1 cellular context compared by ENCODE assay signal in genomic region chr7:101916041-101916800, GRCh38.
TF ChIP-seq lines count a peak whose summit lies in the region.

No MANE protein-coding gene starts in this region.

TF ChIP-seq in GM23338, 12 proteins besides CTCF, POLR2A, EP300 and RAD21 (continued from another document):
- TF ChIP-seq ETS1 (IDR thresholded peaks at IDR 0.05): no peak
- TF ChIP-seq CREB1 (CRISPR knock-in tag; IDR thresholded peaks at IDR 0.05; ENCODE audit: low read depth): no peak
- no peak for TF ChIP-seq EZH2phosphoT487 (IDR thresholded peaks at IDR 0.05; ENCODE audit: unreplicated experiment)
- no peak for TF ChIP-seq REST (IDR thresholded peaks at IDR 0.05; ENCODE audit: unreplicated experiment)
- TF ChIP-seq JUNB (IDR thresholded peaks at IDR 0.05; ENCODE audit: unreplicated experiment): no peak
- TF ChIP-seq ZNF331 (CRISPR knock-in tag; IDR thresholded peaks at IDR 0.05; ENCODE audit: low read depth): no peak
- TF ChIP-seq EZH2 (IDR thresholded peaks at IDR 0.05; ENCODE audit: low read depth, unreplicated experiment): no peak
- no peak for TF ChIP-seq STAT1 (IDR thresholded peaks at IDR 0.05; ENCODE audit: unreplicated experiment)
